Comparison of ENCODE assay signal across 7 cellular contexts in the genomic region with DNA sequence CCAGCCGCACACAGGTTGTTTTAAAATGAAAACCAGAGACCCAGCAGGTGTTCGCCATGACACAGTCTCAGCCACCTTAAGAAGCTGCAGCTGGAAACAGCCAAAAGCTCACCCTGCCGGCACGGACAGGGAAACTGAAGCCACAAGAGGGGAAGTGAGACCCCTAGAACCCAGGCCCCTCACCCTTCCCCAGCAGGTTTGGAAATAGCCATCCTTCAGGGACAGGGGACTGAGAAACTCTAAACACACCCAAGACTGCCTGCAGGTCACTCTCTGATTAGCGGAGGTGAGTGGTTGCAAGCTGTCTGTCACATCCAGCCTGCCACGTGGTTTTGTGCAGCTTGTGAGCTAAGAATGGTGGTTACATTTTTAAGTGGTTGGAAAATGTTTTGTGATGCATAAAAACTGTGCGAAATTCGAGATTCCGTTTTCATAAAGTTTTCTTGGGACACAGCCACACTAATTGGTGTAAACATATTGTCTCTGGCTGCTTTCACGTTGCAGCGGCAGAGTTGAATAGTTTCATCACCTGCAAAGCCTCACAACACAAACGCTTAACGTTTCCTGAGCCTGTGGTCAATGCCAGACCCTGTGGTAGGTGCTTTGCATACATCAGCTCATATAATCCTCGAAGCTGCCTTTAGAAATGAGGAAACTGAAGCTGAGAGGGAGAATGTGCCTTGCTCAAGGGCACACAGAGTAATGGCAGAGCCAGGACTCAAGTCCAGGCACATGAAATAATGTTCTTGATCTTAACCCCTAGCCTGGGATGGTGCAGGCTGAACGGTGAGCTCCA. TPM values are rescaled to one million over a fixed set of nuclear protein-coding genes. Genes with fewer than 3 reads are reported as not detected.
DNase-seq lines count a peak whose midpoint lies in the region; ATAC-seq and TF ChIP-seq lines count a peak whose summit lies in the region.

No MANE protein-coding gene starts in this region.

- no peaks in the 10 kb centered on the region for H3K9me3 ChIP-seq in HUES64 (ENCODE audit: insufficient read depth, low read depth, low read length)
- H3K9me3 ChIP-seq in mucosa of rectum (ENCODE audit: control insufficient read depth in 2 of 2, low read length in 2 of 2) = no peaks in the 10 kb centered on the region
- no peaks in the 10 kb centered on the region for H3K9me3 ChIP-seq in breast epithelium

- H3K36me3 ChIP-seq in HUES64 (ENCODE audit: insufficient read depth, low read length) (no peaks in the 10 kb centered on the region), mucosa of rectum (ENCODE audit: control insufficient read depth in 2 of 2, insufficient read depth in 2 of 2, low read length in 2 of 2) (no peaks in the 10 kb centered on the region), breast epithelium (no peaks in the 10 kb centered on the region)

- POLR2A ChIA-PET in activated CD4-positive, alpha-beta memory T cell treated with anti-CD3 and anti-CD28 coated beads, Interleukin-2, amount 10 ng/mL, durations not matched to agents 7 days and 5 days (lab: Charles Lee) = interaction anchor here (0.9 to 12.0 kb wide), 19 partner anchors 8 to 460 kb away, joined by 3 to 385 read pairs (median 10); a partner anchor contains a TSS

- no peaks in the 10 kb centered on the region for H3K9me3 Mint-ChIP-seq in activated CD4-positive, alpha-beta memory T cell treated with anti-CD3 and anti-CD28 coated beads, Interleukin-2, amount 10 ng/mL, durations not matched to agents 7 days and 5 days

- intact Hi-C loops in breast epithelium (cut with DNase I; ENCODE audit: low total_unique reads) = no loop called here

- H3K27ac Mint-ChIP-seq in activated CD4-positive, alpha-beta memory T cell treated with anti-CD3 and anti-CD28 coated beads, Interleukin-2, amount 10 ng/mL, durations not matched to agents 7 days and 5 days = peak overlapping the region; percentile 100

- 51% methylated on average over 15 of the region's 15 CpGs for WGBS in HUES64

- peak overlapping the region; percentile 99 for H3K4me3 Mint-ChIP-seq in activated CD4-positive, alpha-beta memory T cell treated with anti-CD3 and anti-CD28 coated beads, Interleukin-2, amount 10 ng/mL, durations not matched to agents 7 days and 5 days

- H3K9ac ChIP-seq in HUES64 (ENCODE audit: low read depth, low read length) (peak overlapping the region; percentile 26; the same call in 1 of the 2 replicates), mucosa of rectum (ENCODE audit: low read depth in 1 of 2, low read length in 2 of 2) (peak overlapping the region; percentile 22 to 34)

- H3K36me3 Mint-ChIP-seq in activated CD4-positive, alpha-beta memory T cell treated with anti-CD3 and anti-CD28 coated beads, Interleukin-2, amount 10 ng/mL, durations not matched to agents 7 days and 5 days (ENCODE audit: low read depth) = peaks cover 38% of the 10 kb centered on the region

- peaks cover 56% of the 10 kb centered on the region for H3K4me1 Mint-ChIP-seq in activated CD4-positive, alpha-beta memory T cell treated with anti-CD3 and anti-CD28 coated beads, Interleukin-2, amount 10 ng/mL, durations not matched to agents 7 days and 5 days

- no peak for TF ChIP-seq CTCF in breast epithelium (IDR thresholded peaks at IDR 0.05)

- H3K4me1 ChIP-seq in HUES64 (ENCODE audit: insufficient read depth, low read length) (peaks cover 50% of the 10 kb centered on the region), mucosa of rectum (ENCODE audit: control insufficient read depth in 2 of 2, insufficient read depth in 2 of 2, low read length in 2 of 2) (peaks cover 18 to 26% of the 10 kb centered on the region in 2 donors), breast epithelium (no peaks in the 10 kb centered on the region)

- ATAC-seq in GM18858 (IDR thresholded peaks at IDR 0.05; ENCODE audit: unreplicated experiment) (peak; percentile 48), GM21717 (IDR thresholded peaks at IDR 0.05; ENCODE audit: unreplicated experiment) (peak; percentile 46)

- no peak for TF ChIP-seq POLR2A in breast epithelium (IDR thresholded peaks at IDR 0.05)

- H3K27me3 ChIP-seq in HUES64 (ENCODE audit: insufficient read depth, low read length) = no peaks in the 10 kb centered on the region
- no peaks in the 10 kb centered on the region for H3K27me3 ChIP-seq in mucosa of rectum (ENCODE audit: control insufficient read depth in 2 of 2, insufficient read depth in 2 of 2, low read length in 2 of 2)
- H3K27me3 ChIP-seq in breast epithelium = no peaks in the 10 kb centered on the region

- no peak overlapping the region for H3K4me3 ChIP-seq in HUES64 (ENCODE audit: low read length)
- H3K4me3 ChIP-seq in mucosa of rectum (ENCODE audit: low read length in 2 of 2) = peak overlapping the region in 1 of 2 donors; percentile 39
- no peak overlapping the region for H3K4me3 ChIP-seq in breast epithelium

- CTCF ChIA-PET in activated CD4-positive, alpha-beta memory T cell treated with anti-CD3 and anti-CD28 coated beads, Interleukin-2, amount 10 ng/mL, durations not matched to agents 7 days and 5 days (lab: Charles Lee) = interaction anchor here (0.6 to 12.2 kb wide), 17 partner anchors 9 to 317 kb away, joined by 3 to 215 read pairs (median 5); a partner anchor contains a TSS

- peak overlapping the region; percentile 24; the same call in 1 of the 2 replicates for H3K27ac ChIP-seq in HUES64 (ENCODE audit: low read depth, low read length)
- peak overlapping the region; percentile 78 to 85 for H3K27ac ChIP-seq in mucosa of rectum (ENCODE audit: low read depth in 2 of 2, low read length in 2 of 2)
- no peak overlapping the region for H3K27ac ChIP-seq in breast epithelium

- DNase-seq in activated CD4-positive, alpha-beta memory T cell treated with anti-CD3 and anti-CD28 coated beads, Interleukin-2, amount 10 ng/mL, durations not matched to agents 7 days and 5 days = peak; percentile 73
- DNase-seq in breast epithelium (ENCODE audit: low spot score in 2 of 2) (no peak), NCI-H748 (lab: John Stamatoyannopoulos, UW; ENCODE audit: unreplicated experiment) (no peak)

- no peaks in the 10 kb centered on the region for H3K27me3 Mint-ChIP-seq in activated CD4-positive, alpha-beta memory T cell treated with anti-CD3 and anti-CD28 coated beads, Interleukin-2, amount 10 ng/mL, durations not matched to agents 7 days and 5 days

RNA-seq across cellular contexts. Expression of a gene that starts 1.7 kb away (rescaled TPM):
- not detected for polyA plus RNA-seq in HUES64 (2013, experiment 1 of 2)
- polyA plus RNA-seq in HUES64 (2013, experiment 2 of 2) = not detected
- total RNA-seq in activated CD4-positive, alpha-beta memory T cell treated with anti-CD3 and anti-CD28 coated beads, Interleukin-2, amount 10 ng/mL, durations not matched to agents 7 days and 5 days = 100 to 1,000 TPM; 289 to 301 TPM
- total RNA-seq in breast epithelium = 10 to 100 TPM in 1 of 3 donors, 1 to 10 TPM in 2; 5.2 to 16.6 (median 6.7) TPM

RNA-seq across cellular contexts. Expression of a gene that starts 37.5 kb away (rescaled TPM):
- 1.1 TPM for polyA plus RNA-seq in HUES64 (2013, experiment 1 of 2)
- 1.8 TPM for polyA plus RNA-seq in HUES64 (2013, experiment 2 of 2)
- 1 to 10 TPM in 1 of 2 experiments, under 1 TPM in 1; 0.80 to 1.0 TPM for total RNA-seq in activated CD4-positive, alpha-beta memory T cell treated with anti-CD3 and anti-CD28 coated beads, Interleukin-2, amount 10 ng/mL, durations not matched to agents 7 days and 5 days
- 10 to 100 TPM; 12.1 to 21.0 (median 12.5) TPM for total RNA-seq in breast epithelium

Comparison
In these comparisons a context has a peak if more than half of its experiments do, and no peak if none do; other contexts are left out.
1. H3K27ac ChIP-seq: peak in HUES64 (single experiment) and mucosa of rectum (2 of 2); none in breast epithelium (0 of 2).
2. RNA of a gene that starts 1.7 kb away (total RNA-seq): 289 to 301 TPM in activated CD4-positive, alpha-beta memory T cell treated with anti-CD3 and anti-CD28 coated beads, Interleukin-2, amount 10 ng/mL, durations not matched to agents 7 days and 5 days; 5.2 to 16.6 TPM in breast epithelium; every median in the first group is over 10 times any median in the second.
3. RNA of a gene that starts 37.5 kb away (total RNA-seq): 12.1 to 21.0 TPM in breast epithelium; 0.80 to 1.0 TPM in activated CD4-positive, alpha-beta memory T cell treated with anti-CD3 and anti-CD28 coated beads, Interleukin-2, amount 10 ng/mL, durations not matched to agents 7 days and 5 days; every median in the first group is over 4 times any median in the second.